Comparison of ENCODE assay signal across 10 cellular contexts in the genomic region with DNA sequence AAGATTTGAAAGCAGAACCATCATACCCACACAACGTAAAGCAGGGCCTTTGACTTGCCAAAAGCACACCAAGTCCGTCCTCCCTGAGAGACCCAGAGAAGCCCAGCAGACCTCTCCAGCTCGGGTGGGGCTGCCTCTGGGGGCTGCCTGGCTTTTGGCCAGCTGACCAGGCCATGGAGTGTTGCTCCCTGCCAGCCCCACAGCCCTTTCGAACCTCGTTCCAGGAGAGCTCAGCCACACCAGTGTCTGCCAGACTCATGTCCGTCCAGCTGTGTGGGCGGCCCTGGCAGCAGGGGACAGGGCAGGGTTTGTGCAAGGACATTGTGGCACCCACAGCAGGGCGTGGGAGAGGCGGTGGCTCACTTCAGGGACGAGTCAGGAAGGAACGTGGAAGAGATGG. TPM values are rescaled to one million over a fixed set of nuclear protein-coding genes. Genes with fewer than 3 reads are reported as not detected.
A peak's percentile ranks its signal among the peaks of the same experiment; 100 is the strongest.
DNase-seq lines count a peak whose midpoint lies in the region; ATAC-seq, FAIRE-seq and TF ChIP-seq lines count a peak whose summit lies in the region.
"Had no signal": no experiment of that assay in that cellular context is flagged by ENCODE, and none has a peak within 500 bp of the region (broad histone marks: within the 10 kb centered on the region; RNA-seq: fewer than 3 reads in every experiment).

No MANE protein-coding gene starts in this region.

- H3K79me2 ChIP-seq in GM23338 (replicated peaks; ENCODE audit: insufficient read depth) (no peaks in the 10 kb centered on the region), HepG2 (ENCODE audit: insufficient read depth, low read length) (no peaks in the 10 kb centered on the region)

- no peak for TF ChIP-seq CTCF in GM23338 (conservative IDR thresholded peaks at IDR 0.05; ENCODE audit: low read depth in 2 of 2)
- TF ChIP-seq CTCF in HepG2 (CRISPR knock-in tag; IDR thresholded peaks at IDR 0.05): no peak
- TF ChIP-seq CTCF in sigmoid colon (IDR thresholded peaks at IDR 0.05): no peak

- H3K27me3 ChIP-seq in GM23338 (ENCODE audit: insufficient read depth) (no peaks in the 10 kb centered on the region), duodenal mucosa (ENCODE audit: control insufficient read depth in 1 of 2, insufficient read depth in 2 of 2, low read length in 2 of 2) (no peaks in the 10 kb centered on the region), HepG2 (ENCODE audit: control insufficient read depth in 1 of 2, insufficient read depth in 2 of 2, low read length in 2 of 2) (peaks cover 0 to 3% of the 10 kb centered on the region in 2 experiments; a peak in 1 of 5 replicates), sigmoid colon (no peaks in the 10 kb centered on the region)

- H3K9me3 ChIP-seq in duodenal mucosa (ENCODE audit: control insufficient read depth in 1 of 2, low read length in 2 of 2) (no peaks in the 10 kb centered on the region), HepG2 (ENCODE audit: low read length) (no peaks in the 10 kb centered on the region; the same call in 1 of the 2 replicates), sigmoid colon (peaks cover 0 to 3% (median 0%) of the 10 kb centered on the region in 4 donors)

- 0 out of 2 replicates have a peak overlapping the region, but pooled peaks have one; percentile 69 for H2AFZ ChIP-seq in GM23338
- H2AFZ ChIP-seq in HepG2 (ENCODE audit: low read length): peak overlapping the region; percentile 52

- H3F3A ChIP-seq in GM23338 (replicated peaks; ENCODE audit: low read depth): 0 out of 2 replicates have a peak, but pooled peaks cover 11% of the 10 kb centered on the region

- no peak overlapping the region for H3K4me3 Mint-ChIP-seq in GM23338
- H3K4me3 Mint-ChIP-seq in stimulated activated memory B cell treated with anti-CD40 and anti-IgM and Interleukin-4, amounts not matched to agents 10 μg/mL and 1 μg/mL and 100 μg/mL, for 72 hours: no peak overlapping the region

- POLR2A ChIA-PET in HepG2 (lab: Yijun Ruan, JAX): interaction anchor here (1.2 kb wide), 1 partner anchor 89 kb away, joined by 6 read pairs; no protein-coding TSS in a partner anchor

- no peak overlapping the region for H3K27ac Mint-ChIP-seq in GM23338
- no peak overlapping the region for H3K27ac Mint-ChIP-seq in stimulated activated memory B cell treated with anti-CD40 and anti-IgM and Interleukin-4, amounts not matched to agents 10 μg/mL and 1 μg/mL and 100 μg/mL, for 72 hours

- H4K20me1 ChIP-seq in GM23338 (replicated peaks; ENCODE audit: insufficient read depth) (no peaks in the 10 kb centered on the region), HepG2 (ENCODE audit: insufficient read depth, low read length) (no peaks in the 10 kb centered on the region)

- H3K4me1 ChIP-seq in GM23338 (ENCODE audit: insufficient read depth) (0 out of 2 replicates have a peak, but pooled peaks cover 9% of the 10 kb centered on the region), duodenal mucosa (ENCODE audit: control insufficient read depth in 1 of 2, insufficient read depth in 2 of 2, low read length in 2 of 2) (peaks cover 27 to 29% of the 10 kb centered on the region in 2 donors), HepG2 (ENCODE audit: insufficient read depth, low read length) (peaks cover 36% of the 10 kb centered on the region), sigmoid colon (peaks cover 0 to 38% (median 34%) of the 10 kb centered on the region in 4 donors)

- TF ChIP-seq EP300 in HepG2 (IDR thresholded peaks at IDR 0.05; ENCODE audit: low read depth in 2 of 2, low read length in 2 of 2) (no peak), HepG2 (CRISPR knock-in tag; IDR thresholded peaks at IDR 0.05; ENCODE audit: borderline replicate concordance) (no peak), sigmoid colon (IDR thresholded peaks at IDR 0.05) (no peak)

- in situ Hi-C loops in HepG2 (cut with HindIII; ENCODE audit: extremely low pct_ligation_motif_present, low pct_unique_long_range_greater_than_20kb): no loop called here

- no peak for ATAC-seq in GM23338
- peak; percentile 27; the same call in 1 of the 3 replicates for ATAC-seq in HepG2
- no peak for ATAC-seq in stimulated activated memory B cell treated with anti-CD40 and anti-IgM and Interleukin-4, amounts not matched to agents 10 μg/mL and 1 μg/mL and 100 μg/mL, for 72 hours
- ATAC-seq in HG02885 (IDR thresholded peaks at IDR 0.05; ENCODE audit: poor library complexity, unreplicated experiment): no peak

- WGBS in HepG2 (ENCODE audit: low lambda C conversion rate): 24% methylated on average over 4 of the region's 11 CpGs
- 45 to 56% methylated on average over 11 of the region's 11 CpGs for WGBS in sigmoid colon, 2 donors

- H3K9me2 ChIP-seq in GM23338 (ENCODE audit: insufficient read depth): no peaks in the 10 kb centered on the region

- H3K36me3 Mint-ChIP-seq in GM23338 (ENCODE audit: low read depth): peaks cover 5% of the 10 kb centered on the region; the same call in 1 of the 3 replicates
- H3K36me3 Mint-ChIP-seq in stimulated activated memory B cell treated with anti-CD40 and anti-IgM and Interleukin-4, amounts not matched to agents 10 μg/mL and 1 μg/mL and 100 μg/mL, for 72 hours: no peaks in the 10 kb centered on the region

- H3K4me1 Mint-ChIP-seq in GM23338: peaks cover 14% of the 10 kb centered on the region
- H3K4me1 Mint-ChIP-seq in stimulated activated memory B cell treated with anti-CD40 and anti-IgM and Interleukin-4, amounts not matched to agents 10 μg/mL and 1 μg/mL and 100 μg/mL, for 72 hours: peaks cover 7% of the 10 kb centered on the region

- CTCF ChIA-PET in HepG2 (lab: Yijun Ruan, JAX; ENCODE audit: low intra/inter-chr PET ratio, low total read pairs): interaction anchor here (0.9 kb wide), 1 partner anchor 138 kb away, joined by 3 read pairs; no protein-coding TSS in a partner anchor

- TF ChIP-seq RAD21 in HepG2 (CRISPR knock-in tag; IDR thresholded peaks at IDR 0.05): no peak

- H3K27ac ChIP-seq in GM23338 (ENCODE audit: low read depth) (no peak overlapping the region), duodenal mucosa (ENCODE audit: low read depth, low read length) (peak overlapping the region; percentile 43), HepG2 (ENCODE audit: extremely low read length, insufficient read depth, low read length) (no peak overlapping the region), sigmoid colon (peak overlapping the region; percentile 70 to 86 (median 84))

- BruUV-seq in HepG2 (replicated peaks; lab: Mats Ljungman, UMichigan): no TSS peak

- H3K4me2 ChIP-seq in GM23338 (no peak overlapping the region), HepG2 (ENCODE audit: low read depth, low read length) (peak overlapping the region; percentile 46)

- intact Hi-C loops in HepG2 (cut with micrococcal nuclease; ENCODE audit: unreplicated experiment) (no loop called here), sigmoid colon (cut with DNase I) (loop anchor here (2.0 to 5.0 kb wide), 2 partner anchors 34 to 104 kb away; no protein-coding TSS in a partner anchor)

- peaks cover 3% of the 10 kb centered on the region for H3K27me3 Mint-ChIP-seq in GM23338 (ENCODE audit: insufficient read depth, low read depth, poor library complexity)
- no peaks in the 10 kb centered on the region for H3K27me3 Mint-ChIP-seq in stimulated activated memory B cell treated with anti-CD40 and anti-IgM and Interleukin-4, amounts not matched to agents 10 μg/mL and 1 μg/mL and 100 μg/mL, for 72 hours

- H3K36me3 ChIP-seq in GM23338 (ENCODE audit: insufficient read depth) (no peaks in the 10 kb centered on the region), duodenal mucosa (ENCODE audit: control insufficient read depth in 1 of 2, insufficient read depth in 2 of 2, low read length in 2 of 2) (no peaks in the 10 kb centered on the region), HepG2 (replicated peaks in 1 of 2; ENCODE audit: control insufficient read depth in 1 of 2, insufficient read depth in 2 of 2, low read length in 2 of 2) (no peaks in the 10 kb centered on the region), sigmoid colon (no peaks in the 10 kb centered on the region)

- H3K9ac ChIP-seq in duodenal mucosa (ENCODE audit: low read depth in 1 of 2, low read length in 2 of 2) (peak overlapping the region; percentile 4 to 19), HepG2 (ENCODE audit: insufficient read depth, low read depth, low read length) (0 out of 2 replicates have a peak overlapping the region, but pooled peaks have one; percentile 14)

- H3K9me3 Mint-ChIP-seq in GM23338: peaks cover 7% of the 10 kb centered on the region; the same call in 1 of the 3 replicates
- no peaks in the 10 kb centered on the region for H3K9me3 Mint-ChIP-seq in stimulated activated memory B cell treated with anti-CD40 and anti-IgM and Interleukin-4, amounts not matched to agents 10 μg/mL and 1 μg/mL and 100 μg/mL, for 72 hours

- TF ChIP-seq POLR2A in HepG2 (IDR thresholded peaks at IDR 0.05; ENCODE audit: insufficient read depth in 1 of 2, low read depth in 2 of 2, low read length in 2 of 2) (no peak), sigmoid colon (IDR thresholded peaks at IDR 0.05) (no peak)

- FAIRE-seq in HepG2 (lab: Jason Lieb, UNC): no peak

- H3K4me3 ChIP-seq in GM23338 (no peak overlapping the region), duodenal mucosa (ENCODE audit: low read depth in 1 of 2, low read length in 2 of 2) (no peak overlapping the region), HepG2 (replicated peaks in 1 of 3; ENCODE audit: insufficient read depth in 1 of 3, low read depth in 2 of 3, low read length in 3 of 3) (peak overlapping the region in 1 of 3 experiments; percentile 42; a peak in 1 of 6 replicates), sigmoid colon (no peak overlapping the region)

- DNase-seq in GM23338 (ENCODE audit: low spot score) (no peak), HepG2 (ENCODE audit: low spot score) (no peak), sigmoid colon (peak; percentile 81), putamen (ENCODE audit: low spot score) (no peak)
- DNase-seq in activated CD4-positive, alpha-beta T cell treated with anti-CD3 and anti-CD28 coated beads, Interleukin-2, amount 50 U/mL, for 4 hours: no peak
- DNase-seq: activated CD8-positive, alpha-beta memory T cell treated with anti-CD3 and anti-CD28 coated beads, Interleukin-2, amount 50 U/mL, for 4 hours; NCI-H146 had no signal

RNA-seq across cellular contexts. Expression of gene IRF2BPL, which starts 22.6 kb away (rescaled TPM):
- total RNA-seq in GM23338 (2014; rRNA removed; shearing (Covaris generic)): 97.8 and 119 TPM in 2 replicates
- polyA plus RNA-seq in GM23338 (2016; fragmentation: Nextera tagmentation; extraction: Ambion mirVana): 11.2 and 13.2 TPM in 2 replicates
- total RNA-seq in HepG2 (2016; rRNA removed; fragmentation: Illumina TruSeq; extraction: Trizol): 6.2 and 8.4 TPM in 2 replicates
- total RNA-seq in HepG2 (2016; cell fraction: cytosol; rRNA removed; fragmentation: Illumina TruSeq; extraction: Trizol; ENCODE audit: low read depth): 0.88 and 1.1 TPM in 2 replicates
- total RNA-seq in HepG2 (2016; cell fraction: insoluble cytoplasmic fraction; rRNA removed; fragmentation: Illumina TruSeq; extraction: Trizol): 6.2 and 7.9 TPM in 2 replicates
- 3.5 and 4.3 TPM in 2 replicates for total RNA-seq in HepG2 (2016; cell fraction: membrane; rRNA removed; fragmentation: Illumina TruSeq; extraction: Trizol)
- total RNA-seq in HepG2 (2016; cell fraction: nucleus; rRNA removed; fragmentation: Illumina TruSeq; extraction: Trizol): 5.8 and 6.6 TPM in 2 replicates
- 6.6 and 7.8 TPM in 2 replicates for polyA plus RNA-seq in HepG2 (2011; rRNA removed)
- polyA plus RNA-seq in HepG2 (2011; cell fraction: cytosol; rRNA removed): 6.1 and 8.5 TPM in 2 replicates
- 9.9 and 12.0 TPM in 2 replicates for polyA plus RNA-seq in HepG2 (2011; cell fraction: nucleus; rRNA removed)
- 13.5 and 21.1 TPM in 2 replicates for polyA plus RNA-seq in HepG2 (2012)
- polyA plus RNA-seq in HepG2 (2016; cell fraction: cytosol; fragmentation: Illumina TruSeq; extraction: Trizol; ENCODE audit: low read depth): 0.57 and 0.58 TPM in 2 replicates
- polyA plus RNA-seq in HepG2 (2016; cell fraction: insoluble cytoplasmic fraction; fragmentation: Illumina TruSeq; extraction: Trizol; ENCODE audit: low read depth): 8.8 and 10.6 TPM in 2 replicates
- polyA plus RNA-seq in HepG2 (2016; cell fraction: membrane; fragmentation: Illumina TruSeq; extraction: Trizol; ENCODE audit: low read depth): 2.4 and 2.6 TPM in 2 replicates
- 9.6 and 10.7 TPM in 2 replicates for polyA plus RNA-seq in HepG2 (2016; cell fraction: nucleus; fragmentation: Illumina TruSeq; extraction: Trizol; ENCODE audit: insufficient read depth, low read depth)
- 5.2 and 20.2 TPM in 2 replicates for polyA minus RNA-seq in HepG2 (2011; rRNA and poly(A)+ RNA removed; ENCODE audit: low replicate concordance)
- polyA minus RNA-seq in HepG2 (2011; cell fraction: cytosol; rRNA and poly(A)+ RNA removed): 14.8 and 18.3 TPM in 2 replicates
- 5.8 and 8.6 TPM in 2 replicates for polyA minus RNA-seq in HepG2 (2011; cell fraction: nucleus; rRNA and poly(A)+ RNA removed)
- 10 to 100 TPM; 34.7 to 63.1 (median 57.9) TPM for total RNA-seq in sigmoid colon
- polyA plus RNA-seq in sigmoid colon: 10 to 100 TPM in 1 of 3 donors, 1 to 10 TPM in 2; 3.0 to 13.8 (median 6.6) TPM

RNA-seq across cellular contexts. Expression of gene CIPC, which starts 47.0 kb away (rescaled TPM):
- 33.7 and 36.9 TPM in 2 replicates for total RNA-seq in GM23338 (2014; rRNA removed; shearing (Covaris generic))
- polyA plus RNA-seq in GM23338 (2016; fragmentation: Nextera tagmentation; extraction: Ambion mirVana) (7.3 and 8.1 TPM in 2 replicates), HepG2 (2011; rRNA removed) (6.0 and 7.6 TPM in 2 replicates), sigmoid colon (10 to 100 TPM; 14.8 to 21.0 (median 18.0) TPM)
- total RNA-seq in HepG2 (2016; rRNA removed; fragmentation: Illumina TruSeq; extraction: Trizol) (13.9 and 18.4 TPM in 2 replicates), sigmoid colon (10 to 100 TPM; 59.7 to 96.1 (median 77.7) TPM)
- total RNA-seq in HepG2 (2016; cell fraction: cytosol; rRNA removed; fragmentation: Illumina TruSeq; extraction: Trizol; ENCODE audit: low read depth): 1.6 and 1.7 TPM in 2 replicates
- 12.8 and 18.2 TPM in 2 replicates for total RNA-seq in HepG2 (2016; cell fraction: insoluble cytoplasmic fraction; rRNA removed; fragmentation: Illumina TruSeq; extraction: Trizol)
- total RNA-seq in HepG2 (2016; cell fraction: membrane; rRNA removed; fragmentation: Illumina TruSeq; extraction: Trizol): 9.4 and 10.0 TPM in 2 replicates
- total RNA-seq in HepG2 (2016; cell fraction: nucleus; rRNA removed; fragmentation: Illumina TruSeq; extraction: Trizol): 8.0 and 10.3 TPM in 2 replicates
- 4.8 and 5.6 TPM in 2 replicates for polyA plus RNA-seq in HepG2 (2011; cell fraction: cytosol; rRNA removed)
- 3.6 and 4.9 TPM in 2 replicates for polyA plus RNA-seq in HepG2 (2011; cell fraction: nucleus; rRNA removed)
- 4.0 and 4.3 TPM in 2 replicates for polyA plus RNA-seq in HepG2 (2012)
- 0.84 and 0.93 TPM in 2 replicates for polyA plus RNA-seq in HepG2 (2016; cell fraction: cytosol; fragmentation: Illumina TruSeq; extraction: Trizol; ENCODE audit: low read depth)
- polyA plus RNA-seq in HepG2 (2016; cell fraction: insoluble cytoplasmic fraction; fragmentation: Illumina TruSeq; extraction: Trizol; ENCODE audit: low read depth): 12.4 and 12.8 TPM in 2 replicates
- 3.3 and 4.4 TPM in 2 replicates for polyA plus RNA-seq in HepG2 (2016; cell fraction: membrane; fragmentation: Illumina TruSeq; extraction: Trizol; ENCODE audit: low read depth)
- polyA plus RNA-seq in HepG2 (2016; cell fraction: nucleus; fragmentation: Illumina TruSeq; extraction: Trizol; ENCODE audit: insufficient read depth, low read depth): 10.3 and 11.4 TPM in 2 replicates
- 11.9 and 19.0 TPM in 2 replicates for polyA minus RNA-seq in HepG2 (2011; rRNA and poly(A)+ RNA removed; ENCODE audit: low replicate concordance)
- polyA minus RNA-seq in HepG2 (2011; cell fraction: cytosol; rRNA and poly(A)+ RNA removed): 6.0 and 6.7 TPM in 2 replicates
- polyA minus RNA-seq in HepG2 (2011; cell fraction: nucleus; rRNA and poly(A)+ RNA removed): 5.9 and 7.2 TPM in 2 replicates

Comparison
In these comparisons a context has a peak if more than half of its experiments do, and no peak if none do; other contexts are left out.
1. H3K27ac ChIP-seq: peak in duodenal mucosa (single experiment) and sigmoid colon (4 of 4); none in GM23338 (single experiment) and HepG2 (single experiment).